Comparison of ENCODE assay signal across 13 cellular contexts in the genomic region with DNA sequence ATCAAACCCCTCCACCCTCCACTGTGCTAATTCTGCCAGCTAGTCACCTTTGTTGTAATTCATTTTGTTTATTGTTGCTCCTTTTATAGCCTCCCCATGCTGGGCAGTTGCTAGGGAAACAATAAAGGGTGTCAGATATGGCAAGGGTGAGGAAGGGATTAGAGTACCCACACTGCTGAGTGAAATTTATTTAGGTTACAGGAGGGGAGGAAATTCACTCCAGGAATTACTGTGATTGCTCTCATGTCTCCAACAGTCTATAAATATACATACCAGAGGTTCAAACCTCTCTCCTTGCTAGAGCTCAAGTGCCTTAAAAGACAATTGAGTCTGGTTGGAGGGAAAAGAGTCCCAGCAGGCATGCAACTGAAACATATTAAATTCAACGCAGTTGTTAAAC.
DNase-seq lines count a peak whose midpoint lies in the region; TF ChIP-seq lines count a peak whose summit lies in the region.
"Had no signal": no experiment of that assay in that cellular context is flagged by ENCODE, and none has a peak within 500 bp of the region (broad histone marks: within the 10 kb centered on the region; RNA-seq: fewer than 3 reads in every experiment).

No MANE protein-coding gene starts in this region.

- H3K4me1 Mint-ChIP-seq in nephron progenitor cell (peaks cover 48% of the 10 kb centered on the region), osteocyte (ENCODE audit: unreplicated experiment) (peaks cover 22% of the 10 kb centered on the region)

- TF ChIP-seq EP300 in Ishikawa (IDR thresholded peaks at IDR 0.05; ENCODE audit: borderline replicate concordance), result no peak

- no peak for TF ChIP-seq RAD21 in Ishikawa (IDR thresholded peaks at IDR 0.05; ENCODE audit: low read depth)

- H3K27me3 Mint-ChIP-seq in nephron progenitor cell (ENCODE audit: low read depth, poor library complexity) (peaks cover 4% of the 10 kb centered on the region), osteocyte (ENCODE audit: unreplicated experiment) (peaks cover 4% of the 10 kb centered on the region)

- no peak for TF ChIP-seq POLR2A in adrenal gland (IDR thresholded peaks at IDR 0.05)

- H3K27me3 ChIP-seq in PC-9 (ENCODE audit: insufficient read depth, low read depth) (no peaks in the 10 kb centered on the region), adrenal gland (no peaks in the 10 kb centered on the region)
- H3K27me3 ChIP-seq: BLaER1 treated with 17β-estradiol and CSF1 and Interleukin-3, amounts not matched to agents 10 nM and 100 nM; MG63; tibial nerve had no signal

- H3K27ac Mint-ChIP-seq in nephron progenitor cell, result peak overlapping the region; percentile 31
- no peak overlapping the region for H3K27ac Mint-ChIP-seq in osteocyte (ENCODE audit: unreplicated experiment)
- H3K27ac Mint-ChIP-seq: activated T-cell treated with anti-CD3 and anti-CD28 coated beads, Interleukin-2, amount 50 U/mL, for 72 hours had no signal

- TF ChIP-seq CTCF in PC-9 (conservative IDR thresholded peaks at IDR 0.05) (no peak), nephron progenitor cell (IDR thresholded peaks at IDR 0.05) (no peak), osteocyte (IDR thresholded peaks at IDR 0.05) (no peak), adrenal gland (IDR thresholded peaks at IDR 0.05) (no peak)

- H2AFZ ChIP-seq in PC-9, result no peak overlapping the region

- CTCF ChIA-PET in PC-9 (lab: Charles Lee), result no interaction called here

- no peaks in the 10 kb centered on the region for H3K36me3 Mint-ChIP-seq in nephron progenitor cell (ENCODE audit: low read depth)
- H3K36me3 Mint-ChIP-seq in osteocyte (ENCODE audit: unreplicated experiment), result no peaks in the 10 kb centered on the region

- H3K36me3 ChIP-seq in PC-9 (ENCODE audit: low read depth) (no peaks in the 10 kb centered on the region), adrenal gland (replicated peaks in 1 of 2) (no peaks in the 10 kb centered on the region)
- H3K36me3 ChIP-seq: BLaER1 treated with 17β-estradiol and CSF1 and Interleukin-3, amounts not matched to agents 10 nM and 100 nM; MG63; tibial nerve had no signal

- H3K4me3 Mint-ChIP-seq in nephron progenitor cell (no peak overlapping the region), osteocyte (ENCODE audit: unreplicated experiment) (no peak overlapping the region)
- H3K4me3 Mint-ChIP-seq: activated T-cell treated with anti-CD3 and anti-CD28 coated beads, Interleukin-2, amount 50 U/mL, for 72 hours had no signal

- intact Hi-C loops in PC-9 (cut with micrococcal nuclease; ENCODE audit: unreplicated experiment), result no loop called here
- intact Hi-C loops in adrenal gland (cut with DNase I), result no loop called here

- H3K9me3 Mint-ChIP-seq in nephron progenitor cell (no peaks in the 10 kb centered on the region), osteocyte (ENCODE audit: unreplicated experiment) (no peaks in the 10 kb centered on the region)
- H3K9me3 Mint-ChIP-seq: activated T-cell treated with anti-CD3 and anti-CD28 coated beads, Interleukin-2, amount 50 U/mL, for 72 hours had no signal

- H3K79me2 ChIP-seq in PC-9 (ENCODE audit: low read depth), result peaks cover 13% of the 10 kb centered on the region; the same call in 1 of the 2 replicates

- peak overlapping the region; percentile 100; the same call in 1 of the 2 replicates for H3K27ac ChIP-seq in PC-9
- H3K27ac ChIP-seq in adrenal gland, result no peak overlapping the region
- H3K27ac ChIP-seq: BLaER1 treated with 17β-estradiol and CSF1 and Interleukin-3, amounts not matched to agents 10 nM and 100 nM; tibial nerve had no signal

- no peaks in the 10 kb centered on the region for H4K20me1 ChIP-seq in PC-9 (ENCODE audit: insufficient read depth)
- H4K20me1 ChIP-seq: BLaER1 treated with 17β-estradiol and CSF1 and Interleukin-3, amounts not matched to agents 10 nM and 100 nM had no signal

- H3K9me3 ChIP-seq in PC-9 (ENCODE audit: insufficient read depth, low read depth) (no peaks in the 10 kb centered on the region), adrenal gland (replicated peaks in 1 of 3) (no peaks in the 10 kb centered on the region)
- H3K9me3 ChIP-seq: MG63, tibial nerve had no signal

- peak; percentile 47 for DNase-seq in Daoy (ENCODE audit: low read depth)
- peak in 1 of 2 experiments; percentile 54 for DNase-seq in PC-9
- no peak for DNase-seq in nephron progenitor cell
- DNase-seq in HCEC 1CT, result no peak
- DNase-seq in osteocyte (ENCODE audit: extremely low spot score, unreplicated experiment), result no peak
- no peak for DNase-seq in adrenal gland
- no peak for DNase-seq in T-helper 9 cell
- DNase-seq: activated CD4-positive, alpha-beta T cell treated with anti-CD3 and anti-CD28 coated beads, Interleukin-2, amount 50 U/mL, for 4 hours; activated T-cell treated with anti-CD3 and anti-CD28 coated beads, Interleukin-2, amount 50 U/mL, for 72 hours; MG63 had no signal

- H3K9me2 ChIP-seq in PC-9 (ENCODE audit: insufficient read depth), result no peaks in the 10 kb centered on the region

- no peak overlapping the region for H3K4me2 ChIP-seq in PC-9
- H3K4me2 ChIP-seq: BLaER1 treated with 17β-estradiol and CSF1 and Interleukin-3, amounts not matched to agents 10 nM and 100 nM had no signal

- H3F3A ChIP-seq in PC-9 (ENCODE audit: insufficient read depth, low read depth), result peaks cover 39% of the 10 kb centered on the region

- no TSS peak for BruUV-seq in PC-9 (replicated peaks; lab: Mats Ljungman, UMichigan)

- POLR2A ChIA-PET in PC-9 (lab: Charles Lee; ENCODE audit: unreplicated experiment), result no interaction called here

- H3K4me1 ChIP-seq in PC-9 (replicated peaks; ENCODE audit: insufficient read depth), result peaks cover 89% of the 10 kb centered on the region
- peaks cover 0 to 6% of the 10 kb centered on the region in 2 donors for H3K4me1 ChIP-seq in adrenal gland (replicated peaks in 1 of 2)

- 76 to 93% (median 85%) methylated on average over 1 of the region's 1 CpG for WGBS in adrenal gland, 4 donors

- H3K4me3 ChIP-seq in PC-9, result no peak overlapping the region
- H3K4me3 ChIP-seq in adrenal gland, result no peak overlapping the region
- H3K4me3 ChIP-seq: BLaER1 treated with 17β-estradiol and CSF1 and Interleukin-3, amounts not matched to agents 10 nM and 100 nM; MG63; tibial nerve had no signal

TF ChIP-seq in Ishikawa, 13 proteins besides CTCF, POLR2A, EP300 and RAD21:
- TF ChIP-seq EGR1 (IDR thresholded peaks at IDR 0.05), result no peak
- TF ChIP-seq TCF12 (IDR thresholded peaks at IDR 0.05; ENCODE audit: low read depth), result 0 out of 2 replicates have a peak, but pooled peaks have one; percentile 21
- 0 out of 2 replicates have a peak, but pooled peaks have one; percentile 28 for TF ChIP-seq FOXM1 (IDR thresholded peaks at IDR 0.05; ENCODE audit: borderline replicate concordance, low read depth)
